In the genomic region with DNA sequence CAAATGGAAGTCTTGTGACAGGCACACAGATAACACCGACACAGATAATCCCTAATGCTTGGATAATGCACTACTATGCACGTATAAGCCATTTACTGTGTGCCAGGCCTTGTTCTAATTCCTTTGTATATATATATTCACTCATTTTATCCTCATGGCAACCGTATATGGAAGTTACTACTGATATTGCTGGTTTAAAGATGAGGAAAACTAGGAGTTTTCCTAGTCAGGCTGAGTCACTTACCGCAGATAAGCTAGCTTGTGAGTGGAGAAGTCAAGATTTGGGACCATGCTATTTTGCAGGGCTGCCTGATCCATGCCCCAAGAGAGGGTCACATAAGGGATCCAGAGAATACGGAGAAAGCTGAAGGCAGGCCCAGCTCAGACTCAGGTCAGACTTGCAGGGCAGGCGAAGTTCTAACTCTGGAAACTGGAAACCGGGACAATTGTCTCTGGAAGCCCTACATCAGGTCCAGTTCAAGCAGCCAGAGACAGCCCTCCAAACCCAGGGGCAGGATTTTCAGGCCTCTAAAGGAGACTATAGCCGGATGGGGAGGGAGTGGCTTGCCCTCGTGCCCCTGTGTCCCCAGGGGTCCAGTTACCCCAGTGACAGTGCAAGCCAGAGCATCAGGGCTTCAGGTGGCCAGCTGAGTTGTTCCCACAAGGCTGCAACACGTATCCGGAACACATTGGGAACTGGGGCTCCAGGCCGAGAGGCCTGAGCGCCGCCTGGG, we compare ENCODE assay signal across 1 cellular context.
TF ChIP-seq lines count a peak whose summit lies in the region.

No MANE protein-coding gene starts in this region.

TF ChIP-seq in K562, 482 proteins besides CTCF, POLR2A, EP300 and RAD21 (continued from another document):
- TF ChIP-seq, protein P1, sequence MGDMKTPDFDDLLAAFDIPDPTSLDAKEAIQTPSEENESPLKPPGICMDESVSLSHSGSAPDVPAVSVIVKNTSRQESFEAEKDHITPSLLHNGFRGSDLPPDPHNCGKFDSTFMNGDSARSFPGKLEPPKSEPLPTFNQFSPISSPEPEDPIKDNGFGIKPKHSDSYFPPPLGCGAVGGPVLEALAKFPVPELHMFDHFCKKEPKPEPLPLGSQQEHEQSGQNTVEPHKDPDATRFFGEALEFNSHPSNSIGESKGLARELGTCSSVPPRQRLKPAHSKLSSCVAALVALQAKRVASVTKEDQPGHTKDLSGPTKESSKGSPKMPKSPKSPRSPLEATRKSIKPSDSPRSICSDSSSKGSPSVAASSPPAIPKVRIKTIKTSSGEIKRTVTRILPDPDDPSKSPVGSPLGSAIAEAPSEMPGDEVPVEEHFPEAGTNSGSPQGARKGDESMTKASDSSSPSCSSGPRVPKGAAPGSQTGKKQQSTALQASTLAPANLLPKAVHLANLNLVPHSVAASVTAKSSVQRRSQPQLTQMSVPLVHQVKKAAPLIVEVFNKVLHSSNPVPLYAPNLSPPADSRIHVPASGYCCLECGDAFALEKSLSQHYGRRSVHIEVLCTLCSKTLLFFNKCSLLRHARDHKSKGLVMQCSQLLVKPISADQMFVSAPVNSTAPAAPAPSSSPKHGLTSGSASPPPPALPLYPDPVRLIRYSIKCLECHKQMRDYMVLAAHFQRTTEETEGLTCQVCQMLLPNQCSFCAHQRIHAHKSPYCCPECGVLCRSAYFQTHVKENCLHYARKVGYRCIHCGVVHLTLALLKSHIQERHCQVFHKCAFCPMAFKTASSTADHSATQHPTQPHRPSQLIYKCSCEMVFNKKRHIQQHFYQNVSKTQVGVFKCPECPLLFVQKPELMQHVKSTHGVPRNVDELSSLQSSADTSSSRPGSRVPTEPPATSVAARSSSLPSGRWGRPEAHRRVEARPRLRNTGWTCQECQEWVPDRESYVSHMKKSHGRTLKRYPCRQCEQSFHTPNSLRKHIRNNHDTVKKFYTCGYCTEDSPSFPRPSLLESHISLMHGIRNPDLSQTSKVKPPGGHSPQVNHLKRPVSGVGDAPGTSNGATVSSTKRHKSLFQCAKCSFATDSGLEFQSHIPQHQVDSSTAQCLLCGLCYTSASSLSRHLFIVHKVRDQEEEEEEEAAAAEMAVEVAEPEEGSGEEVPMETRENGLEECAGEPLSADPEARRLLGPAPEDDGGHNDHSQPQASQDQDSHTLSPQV (IDR thresholded peaks at IDR 0.05): no peak
- TF ChIP-seq FOXJ3 (CRISPR knock-in tag; IDR thresholded peaks at IDR 0.05): no peak
- TF ChIP-seq TAF9B (IDR thresholded peaks at IDR 0.05; ENCODE audit: partially characterized antibody): no peak
- no peak for TF ChIP-seq ZNF146 (CRISPR knock-in tag; IDR thresholded peaks at IDR 0.05; ENCODE audit: unreplicated experiment)
- TF ChIP-seq POLR2G (IDR thresholded peaks at IDR 0.05; ENCODE audit: low read depth, low read length): no peak
